In genomic region chr6:154989457-154989856, GRCh38 we compare ENCODE assay signal across 21 cellular contexts.
"Had no signal": no experiment of that assay in that cellular context is flagged by ENCODE, and none has a peak within 500 bp of the region (broad histone marks: within the 10 kb centered on the region; RNA-seq: fewer than 3 reads in every experiment).

No MANE protein-coding gene starts in this region.

- H3K36me3 ChIP-seq: heart left ventricle, left ventricle myocardium inferior, lower lobe of right lung, neutrophil, right lobe of liver, spleen, uterus had no signal

- H3K4me3 ChIP-seq: heart left ventricle, left ventricle myocardium inferior, lower lobe of right lung, psoas muscle, right lobe of liver, spleen, tibial nerve, uterus had no signal

- H3K27ac ChIP-seq: heart left ventricle, left ventricle myocardium inferior, lower lobe of right lung, neutrophil, psoas muscle, right lobe of liver, spleen, tibial nerve, uterus had no signal

- H3K27me3 ChIP-seq: right lobe of liver, tibial nerve, uterus had no signal

- DNase-seq: cerebellar nuclear complex; dermis blood vessel endothelial cell; erythroblast; foreskin melanocyte; heart left ventricle; immature natural killer cell; left ventricle myocardium inferior; lower lobe of right lung; mesenchymal stem cell; naive thymus-derived CD4-positive, alpha-beta T cell; nephron progenitor cell; psoas muscle; retina; right lobe of liver; spleen; stimulated activated CD4-positive, alpha-beta T cell treated with anti-CD3 and anti-CD28 coated beads, Interleukin-15, amount 100 ng/mL, for 24 hours; stimulated activated CD4-positive, alpha-beta T cell treated with anti-CD3 and anti-CD28 coated beads, Interleukin-1b, Interleukin-23, amount 100 ng/mL, for 48 hours; stimulated activated CD4-positive, alpha-beta T cell treated with anti-CD3 and anti-CD28 coated beads, Interleukin-4, amount 100 ng/mL, for 24 hours; uterus had no signal

- H3K4me1 ChIP-seq: heart left ventricle, left ventricle myocardium inferior, lower lobe of right lung, psoas muscle, right lobe of liver, spleen, tibial nerve, uterus had no signal

- H3K9me3 ChIP-seq: heart left ventricle, left ventricle myocardium inferior, lower lobe of right lung, neutrophil, psoas muscle, right lobe of liver, spleen, uterus had no signal
